Comparison of ENCODE assay signal across 21 cellular contexts in genomic region chr3:129205109-129205832, GRCh38. TPM values are rescaled to one million over a fixed set of nuclear protein-coding genes. Genes with fewer than 3 reads are reported as not detected.
DNase-seq lines count a peak whose midpoint lies in the region; ATAC-seq, FAIRE-seq and TF ChIP-seq lines count a peak whose summit lies in the region.
"Had no signal": no experiment of that assay in that cellular context is flagged by ENCODE, and none has a peak within 500 bp of the region (broad histone marks: within the 10 kb centered on the region; RNA-seq: fewer than 3 reads in every experiment).

No MANE protein-coding gene starts in this region.

- no peak overlapping the region for H3K4me2 ChIP-seq in HepG2 (ENCODE audit: low read depth, low read length)
- H3K4me2 ChIP-seq: BLaER1 treated with 17β-estradiol and CSF1 and Interleukin-3, amounts not matched to agents 10 nM and 100 nM had no signal

- H3K36me3 ChIP-seq in HepG2 (replicated peaks in 1 of 2; ENCODE audit: control insufficient read depth in 1 of 2, insufficient read depth in 2 of 2, low read length in 2 of 2) (no peaks in the 10 kb centered on the region), prostate gland (no peaks in the 10 kb centered on the region)
- H3K36me3 ChIP-seq: BLaER1 treated with 17β-estradiol and CSF1 and Interleukin-3, amounts not matched to agents 10 nM and 100 nM; HAP-1; Peyer's patch had no signal

- POLR2A ChIA-PET in HepG2 (lab: Yijun Ruan, JAX): no interaction called here

- DNase-seq in LNCaP clone FGC (ENCODE audit: low read depth): peak; percentile 92
- DNase-seq in HepG2 (ENCODE audit: low spot score): no peak
- DNase-seq in prostate gland (ENCODE audit: low spot score): no peak
- no peak for DNase-seq in NCI-H2029 (lab: John Stamatoyannopoulos, UW)
- DNase-seq in NCI-H526 (lab: John Stamatoyannopoulos, UW): no peak
- no peak for DNase-seq in stimulated activated CD8-positive, alpha-beta memory T cell treated with anti-CD3 and anti-CD28 coated beads, Interleukin-4, amount 100 ng/mL, for 48 hours
- DNase-seq: CD8-positive, alpha-beta memory T cell; DMS79; KBM-7; MV-4-11; NCI-H1417 treated with DMSO at 0.1 percent for 48 hours; NCI-H1930; NCI-H2171; NCI-H446; NCI-H69 had no signal

- no peak for FAIRE-seq in HepG2 (lab: Jason Lieb, UNC)

- H3K27me3 ChIP-seq in HepG2 (ENCODE audit: control insufficient read depth in 1 of 2, insufficient read depth in 2 of 2, low read length in 2 of 2) (no peaks in the 10 kb centered on the region), prostate gland (replicated peaks; ENCODE audit: insufficient read depth) (no peaks in the 10 kb centered on the region)
- H3K27me3 ChIP-seq: BLaER1 treated with 17β-estradiol and CSF1 and Interleukin-3, amounts not matched to agents 10 nM and 100 nM; Peyer's patch had no signal

- no peak overlapping the region for H2AFZ ChIP-seq in HepG2 (ENCODE audit: low read length)

- no peak for TF ChIP-seq RAD21 in HepG2 (CRISPR knock-in tag; IDR thresholded peaks at IDR 0.05)

- H3K9ac ChIP-seq in HepG2 (ENCODE audit: insufficient read depth, low read depth, low read length): no peak overlapping the region
- H3K9ac ChIP-seq: BLaER1 treated with 17β-estradiol and CSF1 and Interleukin-3, amounts not matched to agents 10 nM and 100 nM had no signal

- peak overlapping the region; percentile 44 for H3K27ac ChIP-seq in C4-2B
- no peak overlapping the region for H3K27ac ChIP-seq in HepG2 (ENCODE audit: extremely low read length, insufficient read depth, low read length)
- peak overlapping the region; percentile 6 to 23 for H3K27ac ChIP-seq in prostate gland
- H3K27ac ChIP-seq: BLaER1 treated with 17β-estradiol and CSF1 and Interleukin-3, amounts not matched to agents 10 nM and 100 nM; Peyer's patch had no signal

- no peaks in the 10 kb centered on the region for H3K9me3 ChIP-seq in HepG2 (ENCODE audit: low read length)
- no peaks in the 10 kb centered on the region for H3K9me3 ChIP-seq in prostate gland
- H3K9me3 ChIP-seq: BLaER1 treated with 17β-estradiol and CSF1 and Interleukin-3, amounts not matched to agents 10 nM and 100 nM; HAP-1; Peyer's patch had no signal

- no peaks in the 10 kb centered on the region for H3K4me1 ChIP-seq in HepG2 (ENCODE audit: insufficient read depth, low read length)
- H3K4me1 ChIP-seq in prostate gland (replicated peaks): no peaks in the 10 kb centered on the region
- H3K4me1 ChIP-seq: Peyer's patch had no signal

- no peaks in the 10 kb centered on the region; the same call in 1 of the 2 replicates for H4K20me1 ChIP-seq in HepG2 (ENCODE audit: insufficient read depth, low read length)
- H4K20me1 ChIP-seq: BLaER1 treated with 17β-estradiol and CSF1 and Interleukin-3, amounts not matched to agents 10 nM and 100 nM had no signal

- TF ChIP-seq POLR2A in HepG2 (IDR thresholded peaks at IDR 0.05; ENCODE audit: insufficient read depth in 1 of 2, low read depth in 2 of 2, low read length in 2 of 2): no peak
- TF ChIP-seq POLR2A in prostate gland (IDR thresholded peaks at IDR 0.05): no peak

- H3K79me2 ChIP-seq in HepG2 (ENCODE audit: insufficient read depth, low read length): no peaks in the 10 kb centered on the region

- 19% methylated on average over 5 of the region's 8 CpGs for WGBS in HepG2 (ENCODE audit: low lambda C conversion rate)
- 78% methylated on average over 8 of the region's 8 CpGs for WGBS in prostate gland

- TF ChIP-seq EP300 in HepG2 (IDR thresholded peaks at IDR 0.05; ENCODE audit: low read depth in 2 of 2, low read length in 2 of 2) (no peak), HepG2 (CRISPR knock-in tag; IDR thresholded peaks at IDR 0.05; ENCODE audit: borderline replicate concordance) (no peak)

- BruUV-seq in HepG2 (replicated peaks; lab: Mats Ljungman, UMichigan): no TSS peak

- in situ Hi-C loops in HepG2 (cut with HindIII; ENCODE audit: extremely low pct_ligation_motif_present, low pct_unique_long_range_greater_than_20kb): no loop called here

- CTCF ChIA-PET in HepG2 (lab: Yijun Ruan, JAX; ENCODE audit: low intra/inter-chr PET ratio, low total read pairs): no interaction called here

- intact Hi-C loops in HepG2 (cut with micrococcal nuclease; ENCODE audit: unreplicated experiment): no loop called here
- intact Hi-C loops in prostate gland (cut with DNase I): no loop called here

- ATAC-seq in HepG2: peak; percentile 62
- ATAC-seq in GM21526 (IDR thresholded peaks at IDR 0.05; ENCODE audit: low FRiP score, unreplicated experiment): no peak
- ATAC-seq: Right ventricle myocardium inferior had no signal

- no peak overlapping the region for H3K4me3 ChIP-seq in LNCaP clone FGC (ENCODE audit: low read depth, low read length)
- no peak overlapping the region; a peak in 1 of 6 replicates for H3K4me3 ChIP-seq in HepG2 (replicated peaks in 1 of 3; ENCODE audit: insufficient read depth in 1 of 3, low read depth in 2 of 3, low read length in 3 of 3)
- no peak overlapping the region for H3K4me3 ChIP-seq in prostate gland
- H3K4me3 ChIP-seq: BLaER1 treated with 17β-estradiol and CSF1 and Interleukin-3, amounts not matched to agents 10 nM and 100 nM; HAP-1; Peyer's patch had no signal

- TF ChIP-seq CTCF in C4-2B (conservative IDR thresholded peaks at IDR 0.05) (no peak), LNCaP clone FGC (IDR thresholded peaks at IDR 0.05; ENCODE audit: control insufficient read depth, extremely low read depth, insufficient read depth) (no peak), HepG2 (CRISPR knock-in tag; IDR thresholded peaks at IDR 0.05) (no peak), prostate gland (IDR thresholded peaks at IDR 0.05) (no peak)

RNA-seq across cellular contexts. Expression of gene CNBP, which starts 21.6 kb away (rescaled TPM):
- 354 and 539 TPM in 2 replicates for total RNA-seq in HepG2 (2016; rRNA removed; fragmentation: Illumina TruSeq; extraction: Trizol)
- total RNA-seq in HepG2 (2016; cell fraction: cytosol; rRNA removed; fragmentation: Illumina TruSeq; extraction: Trizol; ENCODE audit: low read depth): 70.7 and 78.0 TPM in 2 replicates
- total RNA-seq in HepG2 (2016; cell fraction: insoluble cytoplasmic fraction; rRNA removed; fragmentation: Illumina TruSeq; extraction: Trizol): 375 and 556 TPM in 2 replicates
- total RNA-seq in HepG2 (2016; cell fraction: membrane; rRNA removed; fragmentation: Illumina TruSeq; extraction: Trizol): 180 and 184 TPM in 2 replicates
- total RNA-seq in HepG2 (2016; cell fraction: nucleus; rRNA removed; fragmentation: Illumina TruSeq; extraction: Trizol): 151 and 152 TPM in 2 replicates
- polyA plus RNA-seq in HepG2 (2011; rRNA removed): 255 and 282 TPM in 2 replicates
- polyA plus RNA-seq in HepG2 (2011; cell fraction: cytosol; rRNA removed): 259 and 344 TPM in 2 replicates
- polyA plus RNA-seq in HepG2 (2011; cell fraction: nucleus; rRNA removed): 90.4 and 103 TPM in 2 replicates
- 329 and 363 TPM in 2 replicates for polyA plus RNA-seq in HepG2 (2012)
- 60.7 and 77.6 TPM in 2 replicates for polyA plus RNA-seq in HepG2 (2016; cell fraction: cytosol; fragmentation: Illumina TruSeq; extraction: Trizol; ENCODE audit: low read depth)
- 584 and 626 TPM in 2 replicates for polyA plus RNA-seq in HepG2 (2016; cell fraction: insoluble cytoplasmic fraction; fragmentation: Illumina TruSeq; extraction: Trizol; ENCODE audit: low read depth)
- polyA plus RNA-seq in HepG2 (2016; cell fraction: membrane; fragmentation: Illumina TruSeq; extraction: Trizol; ENCODE audit: low read depth): 134 and 143 TPM in 2 replicates
- 244 and 258 TPM in 2 replicates for polyA plus RNA-seq in HepG2 (2016; cell fraction: nucleus; fragmentation: Illumina TruSeq; extraction: Trizol; ENCODE audit: insufficient read depth, low read depth)
- 166 and 313 TPM in 2 replicates for polyA minus RNA-seq in HepG2 (2011; rRNA and poly(A)+ RNA removed; ENCODE audit: low replicate concordance)
- 127 and 135 TPM in 2 replicates for polyA minus RNA-seq in HepG2 (2011; cell fraction: cytosol; rRNA and poly(A)+ RNA removed)
- polyA minus RNA-seq in HepG2 (2011; cell fraction: nucleus; rRNA and poly(A)+ RNA removed): 82.0 and 97.6 TPM in 2 replicates
- total RNA-seq in prostate gland: 100 to 1,000 TPM; 339 to 523 TPM

RNA-seq across cellular contexts. Expression of gene COPG1, which starts 44.1 kb away (rescaled TPM):
- total RNA-seq in HepG2 (2016; rRNA removed; fragmentation: Illumina TruSeq; extraction: Trizol) (166 and 201 TPM in 2 replicates), prostate gland (100 to 1,000 TPM; 143 to 220 TPM)
- 32.6 and 33.3 TPM in 2 replicates for total RNA-seq in HepG2 (2016; cell fraction: cytosol; rRNA removed; fragmentation: Illumina TruSeq; extraction: Trizol; ENCODE audit: low read depth)
- total RNA-seq in HepG2 (2016; cell fraction: insoluble cytoplasmic fraction; rRNA removed; fragmentation: Illumina TruSeq; extraction: Trizol): 161 and 187 TPM in 2 replicates
- 53.2 and 59.5 TPM in 2 replicates for total RNA-seq in HepG2 (2016; cell fraction: membrane; rRNA removed; fragmentation: Illumina TruSeq; extraction: Trizol)
- 112 and 137 TPM in 2 replicates for total RNA-seq in HepG2 (2016; cell fraction: nucleus; rRNA removed; fragmentation: Illumina TruSeq; extraction: Trizol)
- 96.0 and 98.6 TPM in 2 replicates for polyA plus RNA-seq in HepG2 (2011; rRNA removed)
- 50.1 and 58.7 TPM in 2 replicates for polyA plus RNA-seq in HepG2 (2011; cell fraction: cytosol; rRNA removed)
- 113 and 136 TPM in 2 replicates for polyA plus RNA-seq in HepG2 (2011; cell fraction: nucleus; rRNA removed)
- polyA plus RNA-seq in HepG2 (2012): 104 and 119 TPM in 2 replicates
- 13.1 and 15.7 TPM in 2 replicates for polyA plus RNA-seq in HepG2 (2016; cell fraction: cytosol; fragmentation: Illumina TruSeq; extraction: Trizol; ENCODE audit: low read depth)
- 185 and 197 TPM in 2 replicates for polyA plus RNA-seq in HepG2 (2016; cell fraction: insoluble cytoplasmic fraction; fragmentation: Illumina TruSeq; extraction: Trizol; ENCODE audit: low read depth)
- polyA plus RNA-seq in HepG2 (2016; cell fraction: membrane; fragmentation: Illumina TruSeq; extraction: Trizol; ENCODE audit: low read depth): 21.2 and 23.0 TPM in 2 replicates
- 168 and 188 TPM in 2 replicates for polyA plus RNA-seq in HepG2 (2016; cell fraction: nucleus; fragmentation: Illumina TruSeq; extraction: Trizol; ENCODE audit: insufficient read depth, low read depth)
- polyA minus RNA-seq in HepG2 (2011; rRNA and poly(A)+ RNA removed; ENCODE audit: low replicate concordance): 210 and 345 TPM in 2 replicates
- 121 and 122 TPM in 2 replicates for polyA minus RNA-seq in HepG2 (2011; cell fraction: cytosol; rRNA and poly(A)+ RNA removed)
- polyA minus RNA-seq in HepG2 (2011; cell fraction: nucleus; rRNA and poly(A)+ RNA removed): 147 and 157 TPM in 2 replicates

RNA-seq across cellular contexts. Expression of gene ISY1, which starts 44.4 kb away (rescaled TPM):
- total RNA-seq in HepG2 (2016; rRNA removed; fragmentation: Illumina TruSeq; extraction: Trizol): 39.1 and 59.0 TPM in 2 replicates
- 4.4 and 6.2 TPM in 2 replicates for total RNA-seq in HepG2 (2016; cell fraction: cytosol; rRNA removed; fragmentation: Illumina TruSeq; extraction: Trizol; ENCODE audit: low read depth)
- 35.5 and 58.0 TPM in 2 replicates for total RNA-seq in HepG2 (2016; cell fraction: insoluble cytoplasmic fraction; rRNA removed; fragmentation: Illumina TruSeq; extraction: Trizol)
- total RNA-seq in HepG2 (2016; cell fraction: membrane; rRNA removed; fragmentation: Illumina TruSeq; extraction: Trizol): 12.0 and 13.2 TPM in 2 replicates
- 9.8 and 14.2 TPM in 2 replicates for total RNA-seq in HepG2 (2016; cell fraction: nucleus; rRNA removed; fragmentation: Illumina TruSeq; extraction: Trizol)
- polyA plus RNA-seq in HepG2 (2011; rRNA removed): 16.9 and 21.0 TPM in 2 replicates
- 12.1 and 14.3 TPM in 2 replicates for polyA plus RNA-seq in HepG2 (2011; cell fraction: cytosol; rRNA removed)
- polyA plus RNA-seq in HepG2 (2011; cell fraction: nucleus; rRNA removed): 5.3 and 7.2 TPM in 2 replicates
- polyA plus RNA-seq in HepG2 (2012): 11.8 and 15.3 TPM in 2 replicates
- 4.4 and 5.1 TPM in 2 replicates for polyA plus RNA-seq in HepG2 (2016; cell fraction: cytosol; fragmentation: Illumina TruSeq; extraction: Trizol; ENCODE audit: low read depth)
- polyA plus RNA-seq in HepG2 (2016; cell fraction: insoluble cytoplasmic fraction; fragmentation: Illumina TruSeq; extraction: Trizol; ENCODE audit: low read depth): 44.4 and 52.7 TPM in 2 replicates
- 7.9 and 8.5 TPM in 2 replicates for polyA plus RNA-seq in HepG2 (2016; cell fraction: membrane; fragmentation: Illumina TruSeq; extraction: Trizol; ENCODE audit: low read depth)
- polyA plus RNA-seq in HepG2 (2016; cell fraction: nucleus; fragmentation: Illumina TruSeq; extraction: Trizol; ENCODE audit: insufficient read depth, low read depth): 11.5 and 19.0 TPM in 2 replicates
- 10.4 and 33.7 TPM in 2 replicates for polyA minus RNA-seq in HepG2 (2011; rRNA and poly(A)+ RNA removed; ENCODE audit: low replicate concordance)
- polyA minus RNA-seq in HepG2 (2011; cell fraction: cytosol; rRNA and poly(A)+ RNA removed): 10.6 and 13.7 TPM in 2 replicates
- polyA minus RNA-seq in HepG2 (2011; cell fraction: nucleus; rRNA and poly(A)+ RNA removed): 4.4 and 8.0 TPM in 2 replicates
- total RNA-seq in prostate gland: 10 to 100 TPM; 22.3 to 29.1 TPM
